ENCODE assay signal across 1 cellular context in the genomic region with DNA sequence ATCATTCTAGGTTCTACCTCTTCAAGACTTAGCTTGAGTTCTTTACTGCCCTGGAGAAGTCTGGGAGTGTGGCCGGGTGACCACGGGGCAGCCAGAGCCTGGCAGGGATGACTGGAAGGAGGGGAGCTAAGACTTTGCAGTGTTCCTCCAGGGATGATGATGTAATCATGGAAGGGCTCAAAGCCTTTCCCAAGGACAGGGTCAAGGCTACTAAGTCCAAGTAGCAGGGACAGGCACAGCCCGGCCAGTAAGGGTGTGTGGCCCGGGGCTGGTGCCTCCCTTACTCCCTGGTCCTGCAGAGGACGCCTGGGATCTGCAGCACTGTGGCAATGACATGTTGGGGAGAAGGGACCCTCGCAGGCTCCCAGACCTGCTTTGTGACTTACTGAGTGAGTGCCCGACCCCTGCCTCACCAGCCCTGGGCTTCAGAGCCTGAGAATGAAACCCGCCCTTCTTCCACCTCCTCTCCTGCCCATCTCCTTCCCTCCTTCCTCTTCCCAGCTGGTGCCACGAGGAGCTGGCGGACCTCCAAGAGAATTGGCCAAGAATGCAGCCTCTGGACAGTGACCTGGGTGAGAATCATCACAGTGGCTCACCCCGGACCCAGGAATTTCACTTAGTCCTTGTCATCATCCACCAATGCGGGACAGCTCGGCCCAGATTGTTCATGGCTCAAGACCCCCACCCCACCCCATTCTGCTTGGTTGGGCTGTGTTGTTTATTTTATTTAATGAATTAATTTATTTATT.
TF ChIP-seq lines count a peak whose summit lies in the region.

No MANE protein-coding gene starts in this region.

TF ChIP-seq in K562, 482 proteins besides CTCF, POLR2A, EP300 and RAD21 (continued from another document):
- TF ChIP-seq CEBPG (CRISPR knock-in tag; IDR thresholded peaks at IDR 0.05) (no peak), CEBPG (tag; conservative IDR thresholded peaks at IDR 0.05 in 1 of 2, IDR thresholded peaks at IDR 0.05 in 1 of 2) (peak in 1 of 2 experiments; percentile 42; a peak in 1 of 4 replicates)
- TF ChIP-seq, protein P1, sequence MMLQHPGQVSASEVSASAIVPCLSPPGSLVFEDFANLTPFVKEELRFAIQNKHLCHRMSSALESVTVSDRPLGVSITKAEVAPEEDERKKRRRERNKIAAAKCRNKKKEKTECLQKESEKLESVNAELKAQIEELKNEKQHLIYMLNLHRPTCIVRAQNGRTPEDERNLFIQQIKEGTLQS (IDR thresholded peaks at IDR 0.05): peak; percentile 57
- TF ChIP-seq, protein P1 (CRISPR knock-in tag; conservative IDR thresholded peaks at IDR 0.05): no peak
